ENCODE assay signal across 16 cellular contexts in the genomic region with DNA sequence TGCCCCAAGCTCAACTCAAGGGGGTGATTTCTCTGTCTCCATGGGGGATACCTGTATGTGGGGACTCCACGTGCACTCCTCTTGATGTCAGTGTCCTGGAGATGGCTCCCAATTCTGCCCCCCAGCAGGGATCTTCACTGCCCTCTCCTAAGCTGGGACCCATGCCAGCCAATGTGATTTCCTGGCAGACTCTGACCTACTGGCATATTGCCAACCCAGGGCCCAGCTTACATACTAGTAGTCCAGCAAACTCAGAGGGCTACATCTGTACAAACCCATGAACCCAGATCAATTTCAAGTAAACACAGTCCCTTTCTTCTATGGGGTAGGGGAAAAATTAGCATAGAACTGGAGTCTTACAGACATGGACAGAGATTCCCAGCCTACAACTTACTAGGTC. TPM values are rescaled to one million over a fixed set of nuclear protein-coding genes. Genes with fewer than 3 reads are reported as not detected.
A peak's percentile ranks its signal among the peaks of the same experiment; 100 is the strongest.
DNase-seq lines count a peak whose midpoint lies in the region; TF ChIP-seq lines count a peak whose summit lies in the region.
"Had no signal": no experiment of that assay in that cellular context is flagged by ENCODE, and none has a peak within 500 bp of the region (broad histone marks: within the 10 kb centered on the region; RNA-seq: fewer than 3 reads in every experiment).

No MANE protein-coding gene starts in this region.

- H3K36me3 ChIP-seq in esophagus muscularis mucosa, result peaks cover 0 to 45% (median 15%) of the 10 kb centered on the region in 4 donors
- H3K36me3 ChIP-seq: tibial nerve had no signal

- no peak for TF ChIP-seq CTCF in esophagus muscularis mucosa (IDR thresholded peaks at IDR 0.05)
- no peak for TF ChIP-seq CTCF in lower leg skin (IDR thresholded peaks at IDR 0.05)

- H3K9me3 Mint-ChIP-seq in activated T-helper 1 cell treated with anti-CD3 and anti-CD28 coated beads, Interleukin-12 subunit alpha, Interleukin-12 subunit beta, Interleukin-2, Interleukin-4 antibody, amounts not matched to agents 30 ng/mL and 10 ng/mL and 1 ng/mL, durations not matched to agents 14 hours and 24 hours and 36 hours, result no peaks in the 10 kb centered on the region
- H3K9me3 Mint-ChIP-seq: HFFc6 had no signal

- no peaks in the 10 kb centered on the region for H3K4me1 Mint-ChIP-seq in activated T-helper 1 cell treated with anti-CD3 and anti-CD28 coated beads, Interleukin-12 subunit alpha, Interleukin-12 subunit beta, Interleukin-2, Interleukin-4 antibody, amounts not matched to agents 30 ng/mL and 10 ng/mL and 1 ng/mL, durations not matched to agents 14 hours and 24 hours and 36 hours (ENCODE audit: low read depth)

- H3K4me3 Mint-ChIP-seq in activated T-helper 1 cell treated with anti-CD3 and anti-CD28 coated beads, Interleukin-12 subunit alpha, Interleukin-12 subunit beta, Interleukin-2, Interleukin-4 antibody, amounts not matched to agents 30 ng/mL and 10 ng/mL and 1 ng/mL, durations not matched to agents 14 hours and 24 hours and 36 hours, result no peak overlapping the region
- H3K4me3 Mint-ChIP-seq: HFFc6 had no signal

- intact Hi-C loops in esophagus muscularis mucosa (cut with DNase I), result no loop called here
- intact Hi-C loops in lower leg skin (cut with DNase I; ENCODE audit: low total_unique reads), result no loop called here
- intact Hi-C loops in activated T-helper 1 cell treated with anti-CD3 and anti-CD28 coated beads, Interleukin-12 subunit alpha, Interleukin-12 subunit beta, Interleukin-2, Interleukin-4 antibody, amounts not matched to agents 30 ng/mL and 10 ng/mL and 1 ng/mL, durations not matched to agents 14 hours and 24 hours and 36 hours (cut with micrococcal nuclease), result no loop called here

- no peaks in the 10 kb centered on the region for H3K27me3 ChIP-seq in esophagus muscularis mucosa
- H3K27me3 ChIP-seq: tibial nerve had no signal

- H3K9me3 ChIP-seq in esophagus muscularis mucosa, result no peaks in the 10 kb centered on the region
- H3K9me3 ChIP-seq: tibial nerve had no signal

- no CpG with 5 or more reads among the region's 1 CpG for WGBS in esophagus muscularis mucosa
- 100% methylated on average over 1 of the region's 1 CpG for WGBS in lower leg skin, 2 donors

- H3K27ac ChIP-seq in esophagus muscularis mucosa (replicated peaks in 1 of 4), result peak overlapping the region; percentile 88 to 94 (median 90)
- H3K27ac ChIP-seq: tibial nerve had no signal

- H3K27ac Mint-ChIP-seq in activated T-helper 1 cell treated with anti-CD3 and anti-CD28 coated beads, Interleukin-12 subunit alpha, Interleukin-12 subunit beta, Interleukin-2, Interleukin-4 antibody, amounts not matched to agents 30 ng/mL and 10 ng/mL and 1 ng/mL, durations not matched to agents 14 hours and 24 hours and 36 hours, result no peak overlapping the region
- H3K27ac Mint-ChIP-seq: HFFc6 had no signal

- peak; percentile 45 for DNase-seq in Ammon's horn (ENCODE audit: low spot score)
- DNase-seq in NCI-H2029 treated with DMSO at 0.1 percent for 48 hours (lab: John Stamatoyannopoulos, UW), result peak; percentile 63
- DNase-seq in esophagus muscularis mucosa (ENCODE audit: extremely low spot score), result no peak
- DNase-seq in mucosa of gallbladder (ENCODE audit: low spot score), result peak; percentile 81
- DNase-seq in ecto neural progenitor cell (ENCODE audit: low spot score), result no peak
- DNase-seq in GM19240 (ENCODE audit: insufficient read length, low spot score), result no peak
- DNase-seq in lower leg skin (ENCODE audit: low spot score in 2 of 2), result no peak
- DNase-seq in activated T-helper 1 cell treated with anti-CD3 and anti-CD28 coated beads, Interleukin-12 subunit alpha, Interleukin-12 subunit beta, Interleukin-2, Interleukin-4 antibody, amounts not matched to agents 30 ng/mL and 10 ng/mL and 1 ng/mL, durations not matched to agents 14 hours and 24 hours and 36 hours (ENCODE audit: low spot score), result no peak
- DNase-seq: activated CD4-positive, alpha-beta T cell treated with anti-CD3 and anti-CD28 coated beads for 4 hours; activated effector memory CD4-positive, alpha-beta T cell treated with anti-CD3 and anti-CD28 coated beads, Interleukin-2, amount 50 U/mL, for 16 hours; DMS79 treated with DMSO at 0.1 percent for 48 hours; HFFc6; Karpas-422; kidney glomerular epithelial cell; NCI-H82 had no signal

- TF ChIP-seq EP300 in esophagus muscularis mucosa (IDR thresholded peaks at IDR 0.05), result no peak

- peaks cover 34 to 70% (median 61%) of the 10 kb centered on the region in 4 donors for H3K4me1 ChIP-seq in esophagus muscularis mucosa

- H3K4me3 ChIP-seq in esophagus muscularis mucosa (no peak overlapping the region), lower leg skin (ENCODE audit: low read depth, poor library complexity, severe bottlenecking) (no peak overlapping the region)
- H3K4me3 ChIP-seq: tibial nerve had no signal

- no peaks in the 10 kb centered on the region for H3K36me3 Mint-ChIP-seq in activated T-helper 1 cell treated with anti-CD3 and anti-CD28 coated beads, Interleukin-12 subunit alpha, Interleukin-12 subunit beta, Interleukin-2, Interleukin-4 antibody, amounts not matched to agents 30 ng/mL and 10 ng/mL and 1 ng/mL, durations not matched to agents 14 hours and 24 hours and 36 hours (ENCODE audit: low read depth)

- no peak for TF ChIP-seq POLR2A in esophagus muscularis mucosa (IDR thresholded peaks at IDR 0.05; ENCODE audit: low read depth)
- no peak for TF ChIP-seq POLR2A in lower leg skin (IDR thresholded peaks at IDR 0.05)

- peaks cover 9% of the 10 kb centered on the region for H3K27me3 Mint-ChIP-seq in activated T-helper 1 cell treated with anti-CD3 and anti-CD28 coated beads, Interleukin-12 subunit alpha, Interleukin-12 subunit beta, Interleukin-2, Interleukin-4 antibody, amounts not matched to agents 30 ng/mL and 10 ng/mL and 1 ng/mL, durations not matched to agents 14 hours and 24 hours and 36 hours (ENCODE audit: insufficient read depth)

RNA-seq across cellular contexts. Expression of a gene that starts 26.2 kb away (rescaled TPM):
- total RNA-seq in esophagus muscularis mucosa, result 100 to 1,000 TPM in 1 of 4 donors, 10 to 100 TPM in 3; 66.1 to 110 (median 90.5) TPM
- total RNA-seq in mucosa of gallbladder, result 55.3 TPM
- 10 to 100 TPM; 17.7 to 35.5 (median 26.8) TPM for total RNA-seq in lower leg skin
- total RNA-seq in activated T-helper 1 cell treated with anti-CD3 and anti-CD28 coated beads, Interleukin-12 subunit alpha, Interleukin-12 subunit beta, Interleukin-2, Interleukin-4 antibody, amounts not matched to agents 30 ng/mL and 10 ng/mL and 1 ng/mL, durations not matched to agents 14 hours and 24 hours and 36 hours, result 9.7 and 14.5 TPM in 2 replicates

Comparison
In these comparisons a context has a peak if more than half of its experiments do, and no peak if none do; other contexts are left out.
1. DNase-seq: peak in Ammon's horn (single experiment), NCI-H2029 treated with DMSO at 0.1 percent for 48 hours (single experiment) and mucosa of gallbladder (single experiment); none in esophagus muscularis mucosa (single experiment), ecto neural progenitor cell (single experiment), GM19240 (single experiment), lower leg skin (0 of 2) and activated T-helper 1 cell treated with anti-CD3 and anti-CD28 coated beads, Interleukin-12 subunit alpha, Interleukin-12 subunit beta, Interleukin-2, Interleukin-4 antibody, amounts not matched to agents 30 ng/mL and 10 ng/mL and 1 ng/mL, durations not matched to agents 14 hours and 24 hours and 36 hours (single experiment).